ENCODE assay signal across 20 cellular contexts in genomic region chr1:59641861-59642260, GRCh38.
A peak's percentile ranks its signal among the peaks of the same experiment; 100 is the strongest.
DNase-seq lines count a peak whose midpoint lies in the region; TF ChIP-seq lines count a peak whose summit lies in the region.
"Had no signal": no experiment of that assay in that cellular context is flagged by ENCODE, and none has a peak within 500 bp of the region (broad histone marks: within the 10 kb centered on the region; RNA-seq: fewer than 3 reads in every experiment).

No MANE protein-coding gene starts in this region.

- peak; percentile 13 for DNase-seq in AG10803 (ENCODE audit: low read depth)
- peak; percentile 19 for DNase-seq in iPS-NIHi7 (ENCODE audit: extremely low spot score)
- DNase-seq in neural crest cell (ENCODE audit: low read depth, low spot score) = no peak
- DNase-seq in endothelial cell (ENCODE audit: low spot score) = no peak
- DNase-seq in GM19240 (ENCODE audit: insufficient read length, low spot score) = no peak
- no peak for DNase-seq in lower leg skin (ENCODE audit: low spot score in 2 of 2)
- no peak for DNase-seq in glomerular visceral epithelial cell (ENCODE audit: extremely low spot score)
- DNase-seq: 8988T; CD8-positive, alpha-beta memory T cell; DMS79 treated with DMSO at 0.1 percent for 48 hours; HCEC 1CT; NCI-H1417 treated with DMSO at 0.1 percent for 48 hours; NCI-H2029 treated with DMSO at 0.1 percent for 48 hours; NCI-H2171 treated with DMSO at 0.1 percent for 48 hours; NCI-H748 treated with DMSO at 0.1 percent for 48 hours; PC-3 had no signal

- TF ChIP-seq CTCF in AG10803 (conservative IDR thresholded peaks at IDR 0.05; ENCODE audit: low read length) (no peak), brain (conservative IDR thresholded peaks at IDR 0.05) (no peak), neural crest cell (conservative IDR thresholded peaks at IDR 0.05) (no peak), endothelial cell (IDR thresholded peaks at IDR 0.05; ENCODE audit: unreplicated experiment) (no peak), lower leg skin (IDR thresholded peaks at IDR 0.05) (no peak)

- H3K36me3 Mint-ChIP-seq in brain = peaks cover 2% of the 10 kb centered on the region
- H3K36me3 Mint-ChIP-seq in neural crest cell (ENCODE audit: low read depth) = peaks cover 3% of the 10 kb centered on the region
- peaks cover 12% of the 10 kb centered on the region for H3K36me3 Mint-ChIP-seq in endothelial cell (ENCODE audit: low read depth, unreplicated experiment)

- H3K4me1 Mint-ChIP-seq in brain (peaks cover 37% of the 10 kb centered on the region), neural crest cell (peaks cover 28% of the 10 kb centered on the region), endothelial cell (ENCODE audit: unreplicated experiment) (peaks cover 5% of the 10 kb centered on the region)
- H3K4me1 Mint-ChIP-seq: CD8-positive, alpha-beta memory T cell had no signal

- intact Hi-C loops in lower leg skin (cut with DNase I; ENCODE audit: low total_unique reads) = no loop called here

- H3K27ac Mint-ChIP-seq in brain (peak overlapping the region; percentile 48 to 86 (median 70)), neural crest cell (ENCODE audit: unreplicated experiment) (peak overlapping the region; percentile 46), endothelial cell (ENCODE audit: unreplicated experiment) (no peak overlapping the region)

- H3K4me3 ChIP-seq in AG10803 (ENCODE audit: low read length) (no peak overlapping the region), lower leg skin (ENCODE audit: low read depth, poor library complexity, severe bottlenecking) (no peak overlapping the region)
- H3K4me3 ChIP-seq: BLaER1 treated with 17β-estradiol and CSF1 and Interleukin-3, amounts not matched to agents 10 nM and 100 nM; GM12878; K562 had no signal

- WGBS in lower leg skin, 2 donors = 70 to 80% methylated on average over 1 of the region's 1 CpG

- peaks cover 0 to 8% (median 4%) of the 10 kb centered on the region in 5 experiments for H3K9me3 Mint-ChIP-seq in brain
- H3K9me3 Mint-ChIP-seq in neural crest cell = peaks cover 11% of the 10 kb centered on the region
- H3K9me3 Mint-ChIP-seq in endothelial cell (ENCODE audit: unreplicated experiment) = no peaks in the 10 kb centered on the region

- no peak for TF ChIP-seq POLR2A in lower leg skin (IDR thresholded peaks at IDR 0.05)

- no peaks in the 10 kb centered on the region for H3K27me3 Mint-ChIP-seq in brain
- no peaks in the 10 kb centered on the region for H3K27me3 Mint-ChIP-seq in neural crest cell (ENCODE audit: low read depth)
- peaks cover 2% of the 10 kb centered on the region for H3K27me3 Mint-ChIP-seq in endothelial cell (ENCODE audit: unreplicated experiment)

- H3K4me3 Mint-ChIP-seq in brain (no peak overlapping the region), neural crest cell (no peak overlapping the region), endothelial cell (ENCODE audit: unreplicated experiment) (no peak overlapping the region)
- H3K4me3 Mint-ChIP-seq: CD8-positive, alpha-beta memory T cell had no signal

Comparison
In these comparisons a context has a peak if more than half of its experiments do, and no peak if none do; other contexts are left out.
1. DNase-seq: peak in AG10803 (single experiment) and iPS-NIHi7 (single experiment); none in neural crest cell (single experiment), endothelial cell (single experiment), GM19240 (single experiment), lower leg skin (0 of 2) and glomerular visceral epithelial cell (single experiment).